In the genomic region with DNA sequence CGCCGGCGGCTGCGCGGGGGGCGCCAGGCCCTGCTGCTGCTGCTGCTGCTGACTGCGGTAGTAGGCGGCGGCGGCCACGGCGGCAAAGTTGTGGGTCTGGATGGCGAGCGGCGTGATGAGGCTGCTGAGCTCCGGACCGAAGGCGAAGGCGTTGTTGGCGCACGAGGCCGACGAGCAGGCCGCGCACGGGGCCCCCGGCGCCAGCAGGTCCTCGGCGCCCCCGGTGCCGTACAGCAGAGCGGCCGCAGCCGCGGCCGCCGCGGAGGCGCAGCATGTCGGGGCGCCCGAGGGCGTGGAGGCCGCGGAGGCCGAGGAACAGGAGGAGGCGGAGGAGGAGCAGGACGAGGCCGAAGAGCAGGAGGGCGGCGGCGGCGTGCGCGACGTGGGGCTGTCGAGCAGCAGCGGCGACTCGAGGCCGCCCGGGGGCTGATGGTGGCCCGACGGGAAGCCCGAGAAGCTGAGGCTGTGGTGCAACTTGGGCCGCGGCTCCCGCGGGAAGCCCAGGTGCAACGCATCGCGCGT, we compare ENCODE assay signal across 8 cellular contexts. TPM values are rescaled to one million over a fixed set of nuclear protein-coding genes. Genes with fewer than 3 reads are reported as not detected.
DNase-seq lines count a peak whose midpoint lies in the region; ATAC-seq, FAIRE-seq and TF ChIP-seq lines count a peak whose summit lies in the region.

No MANE protein-coding gene starts in this region.

- peaks cover 19% of the 10 kb centered on the region for H3K36me3 ChIP-seq in neuron (ENCODE audit: insufficient read depth, low read length)

- H2AFZ ChIP-seq in neuron (ENCODE audit: low read depth, low read length): no peak overlapping the region

- FAIRE-seq in frontal cortex (lab: Jason Lieb, UNC): no peak

- no peak for TF ChIP-seq CTCF in HFFc6 (IDR thresholded peaks at IDR 0.05)
- TF ChIP-seq CTCF in epithelial cell of esophagus (IDR thresholded peaks at IDR 0.05; ENCODE audit: insufficient read depth, low read depth, low read length, missing control alignments): no peak

- peaks cover 22% of the 10 kb centered on the region for H3K36me3 Mint-ChIP-seq in HFFc6 (ENCODE audit: low read depth)

- H3K27me3 ChIP-seq in neuron (ENCODE audit: insufficient read depth, low read length): no peaks in the 10 kb centered on the region

- no peaks in the 10 kb centered on the region for H3K9me3 ChIP-seq in neuron (ENCODE audit: low read length)

- H3K4me1 Mint-ChIP-seq in HFFc6 (ENCODE audit: low read depth): peaks cover 54% of the 10 kb centered on the region

- DNase-seq in HFFc6: no peak
- DNase-seq in activated CD4-positive, alpha-beta T cell treated with anti-CD3 and anti-CD28 coated beads for 4 hours: peak; percentile 25 to 41
- DNase-seq in epithelial cell of esophagus (ENCODE audit: low read depth): peak; percentile 29
- DNase-seq in frontal cortex (ENCODE audit: low spot score in 2 of 2): no peak
- DNase-seq in SKM-1 (lab: John Stamatoyannopoulos, UW; ENCODE audit: unreplicated experiment): no peak
- DNase-seq in DMS114 treated with DMSO at 0.1 percent for 48 hours (lab: John Stamatoyannopoulos, UW; ENCODE audit: unreplicated experiment): no peak

- peak overlapping the region; percentile 90 for H3K4me3 Mint-ChIP-seq in HFFc6

- H3K4me3 ChIP-seq in epithelial cell of esophagus (ENCODE audit: low read length): peak overlapping the region; percentile 93
- peak overlapping the region; percentile 79 for H3K4me3 ChIP-seq in neuron (ENCODE audit: low read length)

- H3K27ac Mint-ChIP-seq in HFFc6: peak overlapping the region; percentile 96

- no peaks in the 10 kb centered on the region for H3K9me3 Mint-ChIP-seq in HFFc6

- H3K4me1 ChIP-seq in neuron (ENCODE audit: insufficient read depth, low read length): peaks cover 47% of the 10 kb centered on the region

- no peak for ATAC-seq in GM19452 (IDR thresholded peaks at IDR 0.05; ENCODE audit: unreplicated experiment)

- H3K27me3 Mint-ChIP-seq in HFFc6 (ENCODE audit: insufficient read depth): peaks cover 2% of the 10 kb centered on the region; the same call in 1 of the 2 replicates

RNA-seq across cellular contexts. Expression of gene ZFP36L2, which starts 1.8 kb away (rescaled TPM):
- 10 to 100 TPM; 66.6 to 94.5 (median 81.5) TPM for total RNA-seq in HFFc6 (2021; fragmentation: NEBNext Ultra II Directional; extraction: Animal tissue kit (Norgen Biotek cat#: 25700))
- 2.4 TPM for total RNA-seq in frontal cortex

Comparison
In these comparisons a context has a peak if more than half of its experiments do, and no peak if none do; other contexts are left out.
1. DNase-seq: peak in activated CD4-positive, alpha-beta T cell treated with anti-CD3 and anti-CD28 coated beads for 4 hours (2 of 2) and epithelial cell of esophagus (single experiment); none in HFFc6 (single experiment), frontal cortex (0 of 2), SKM-1 (single experiment) and DMS114 treated with DMSO at 0.1 percent for 48 hours (single experiment).
2. RNA of gene ZFP36L2, which starts 1.8 kb away (total RNA-seq): 66.6 to 94.5 TPM in HFFc6; 2.4 TPM in frontal cortex (single experiment); every median in the first group is over 10 times any median in the second.